ENCODE assay signal across 13 cellular contexts in the genomic region with DNA sequence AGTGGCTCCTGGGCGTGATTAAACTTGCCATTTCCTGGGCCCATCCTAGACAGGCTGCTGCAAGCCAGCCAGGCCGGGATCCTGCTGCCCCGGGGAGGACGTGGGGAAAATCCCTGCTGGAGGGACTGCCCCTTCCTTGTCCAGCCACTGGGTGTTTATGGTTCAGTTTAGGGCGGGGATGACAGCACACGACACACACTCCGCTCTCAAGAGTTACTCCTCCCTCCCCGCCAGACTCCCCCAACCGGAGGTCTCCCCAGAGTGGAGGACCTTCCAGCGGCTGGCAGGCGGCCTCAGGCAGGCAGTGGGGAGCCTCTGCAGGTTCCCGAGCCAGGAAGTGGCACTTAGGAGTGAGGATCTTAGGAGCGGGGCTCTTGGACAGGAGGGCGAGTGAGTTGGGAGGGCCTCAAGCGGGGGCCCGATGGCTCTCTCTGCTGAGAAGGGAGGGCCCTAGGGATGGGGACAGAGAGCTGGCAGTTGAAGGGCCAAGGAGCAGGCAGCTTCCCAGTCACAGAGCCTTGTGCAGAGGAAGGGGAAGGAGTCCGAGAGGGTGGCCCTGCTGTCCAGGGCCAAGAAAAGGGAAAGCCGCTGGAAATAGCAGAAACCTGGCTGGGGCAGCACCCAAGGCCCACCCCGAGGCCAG. TPM values are rescaled to one million over a fixed set of nuclear protein-coding genes. Genes with fewer than 3 reads are reported as not detected.
A peak's percentile ranks its signal among the peaks of the same experiment; 100 is the strongest.
DNase-seq lines count a peak whose midpoint lies in the region; ATAC-seq, FAIRE-seq and TF ChIP-seq lines count a peak whose summit lies in the region.
"Had no signal": no experiment of that assay in that cellular context is flagged by ENCODE, and none has a peak within 500 bp of the region (broad histone marks: within the 10 kb centered on the region; RNA-seq: fewer than 3 reads in every experiment).

No MANE protein-coding gene starts in this region.

- 68% methylated on average over 19 of the region's 19 CpGs for WGBS in HepG2 (ENCODE audit: low lambda C conversion rate)
- WGBS in lower leg skin, 2 donors = 61 to 67% methylated on average over 17 to 18 of the region's 19 CpGs

- no peak overlapping the region for H3K27ac ChIP-seq in HepG2 (ENCODE audit: extremely low read length, insufficient read depth, low read length)
- H3K27ac ChIP-seq: tibial artery had no signal

- H2AFZ ChIP-seq in HepG2 (ENCODE audit: low read length) = no peak overlapping the region
- H2AFZ ChIP-seq: GM23338 had no signal

- TF ChIP-seq RAD21 in HepG2 (CRISPR knock-in tag; IDR thresholded peaks at IDR 0.05) = no peak

- ATAC-seq in HepG2 = peak; percentile 7; the same call in 2 of the 3 replicates
- ATAC-seq: GM23338 had no signal

- TF ChIP-seq CTCF in CD14-positive monocyte (IDR thresholded peaks at IDR 0.05) (no peak), HepG2 (CRISPR knock-in tag; IDR thresholded peaks at IDR 0.05) (no peak), lower leg skin (IDR thresholded peaks at IDR 0.05) (no peak)

- intact Hi-C loops in CD14-positive monocyte (cut with micrococcal nuclease) (loop anchor here in 1 of 2 donors (5.0 kb wide), 1 partner anchor 32 kb away; the partner anchor contains the start of gene CAPN10), HepG2 (cut with micrococcal nuclease; ENCODE audit: unreplicated experiment) (no loop called here), lower leg skin (cut with DNase I; ENCODE audit: low total_unique reads) (no loop called here)
- intact Hi-C loops in activated T-helper 1 cell treated with anti-CD3 and anti-CD28 coated beads, Interleukin-12 subunit alpha, Interleukin-12 subunit beta, Interleukin-2, Interleukin-4 antibody, amounts not matched to agents 30 ng/mL and 10 ng/mL and 1 ng/mL, durations not matched to agents 14 hours and 24 hours and 36 hours (cut with micrococcal nuclease) = loop anchor here (5.0 kb wide), 2 partner anchors 38 to 107 kb away; no protein-coding TSS in a partner anchor

- H3K27me3 ChIP-seq in HepG2 (ENCODE audit: control insufficient read depth in 1 of 2, insufficient read depth in 2 of 2, low read length in 2 of 2) = no peaks in the 10 kb centered on the region; a peak in 1 of 5 replicates
- H3K27me3 ChIP-seq: tibial artery had no signal

- CTCF ChIA-PET in HepG2 (lab: Yijun Ruan, JAX; ENCODE audit: low intra/inter-chr PET ratio, low total read pairs) = no interaction called here

- H3K4me1 ChIP-seq in HepG2 (ENCODE audit: insufficient read depth, low read length) = peaks cover 7% of the 10 kb centered on the region
- H3K4me1 ChIP-seq: tibial artery had no signal

- TF ChIP-seq EP300 in HepG2 (IDR thresholded peaks at IDR 0.05; ENCODE audit: low read depth in 2 of 2, low read length in 2 of 2) = no peak
- no peak for TF ChIP-seq EP300 in HepG2 (CRISPR knock-in tag; IDR thresholded peaks at IDR 0.05; ENCODE audit: borderline replicate concordance)

- peaks cover 21 to 51% of the 10 kb centered on the region in 2 experiments for H3K36me3 ChIP-seq in HepG2 (replicated peaks in 1 of 2; ENCODE audit: control insufficient read depth in 1 of 2, insufficient read depth in 2 of 2, low read length in 2 of 2)

- no peak for TF ChIP-seq POLR2A in HepG2 (IDR thresholded peaks at IDR 0.05; ENCODE audit: insufficient read depth in 1 of 2, low read depth in 2 of 2, low read length in 2 of 2)
- no peak for TF ChIP-seq POLR2A in lower leg skin (IDR thresholded peaks at IDR 0.05)

- no peaks in the 10 kb centered on the region for H3K79me2 ChIP-seq in HepG2 (ENCODE audit: insufficient read depth, low read length)

- peaks cover 22% of the 10 kb centered on the region for H3K9me3 ChIP-seq in HepG2 (ENCODE audit: low read length)
- H3K9me3 ChIP-seq: tibial artery had no signal

- no peak overlapping the region for H3K9ac ChIP-seq in HepG2 (ENCODE audit: insufficient read depth, low read depth, low read length)

- no peaks in the 10 kb centered on the region; the same call in 1 of the 2 replicates for H4K20me1 ChIP-seq in HepG2 (ENCODE audit: insufficient read depth, low read length)

- peak; percentile 41 for DNase-seq in CD14-positive monocyte (ENCODE audit: low spot score)
- DNase-seq in DMS79 treated with DMSO at 0.1 percent for 48 hours (lab: John Stamatoyannopoulos, UW) = peak; percentile 38
- DNase-seq in activated T-helper 1 cell treated with anti-CD3 and anti-CD28 coated beads, Interleukin-12 subunit alpha, Interleukin-12 subunit beta, Interleukin-2, Interleukin-4 antibody, amounts not matched to agents 30 ng/mL and 10 ng/mL and 1 ng/mL, durations not matched to agents 14 hours and 24 hours and 36 hours (ENCODE audit: low spot score) = no peak
- no peak for DNase-seq in HepG2 (ENCODE audit: low spot score)
- DNase-seq in effector CD8-positive, alpha-beta T cell (lab: John Stamatoyannopoulos, UW) = no peak
- no peak for DNase-seq in DMS 273 treated with DMSO at 0.1 percent for 48 hours (lab: John Stamatoyannopoulos, UW)
- no peak for DNase-seq in lower leg skin (ENCODE audit: low spot score in 2 of 2)
- no peak for DNase-seq in middle frontal gyrus (ENCODE audit: extremely low spot score, low spot score)
- DNase-seq: COR-L47, NCI-H1105 treated with DMSO at 0.1 percent for 48 hours, NCI-H524 had no signal

- no peak overlapping the region for H3K4me3 Mint-ChIP-seq in CD14-positive monocyte
- no peak overlapping the region for H3K4me3 Mint-ChIP-seq in activated T-helper 1 cell treated with anti-CD3 and anti-CD28 coated beads, Interleukin-12 subunit alpha, Interleukin-12 subunit beta, Interleukin-2, Interleukin-4 antibody, amounts not matched to agents 30 ng/mL and 10 ng/mL and 1 ng/mL, durations not matched to agents 14 hours and 24 hours and 36 hours
- H3K4me3 Mint-ChIP-seq: GM23338 had no signal

- peak overlapping the region in 3 of 7 donors; percentile 26 to 63 (median 60) for H3K27ac Mint-ChIP-seq in CD14-positive monocyte
- H3K27ac Mint-ChIP-seq in activated T-helper 1 cell treated with anti-CD3 and anti-CD28 coated beads, Interleukin-12 subunit alpha, Interleukin-12 subunit beta, Interleukin-2, Interleukin-4 antibody, amounts not matched to agents 30 ng/mL and 10 ng/mL and 1 ng/mL, durations not matched to agents 14 hours and 24 hours and 36 hours = peak overlapping the region; percentile 46
- H3K27ac Mint-ChIP-seq: GM23338 had no signal

- H3K4me3 ChIP-seq in HepG2 (replicated peaks in 1 of 3; ENCODE audit: insufficient read depth in 1 of 3, low read depth in 2 of 3, low read length in 3 of 3) = no peak overlapping the region
- no peak overlapping the region for H3K4me3 ChIP-seq in lower leg skin (ENCODE audit: low read depth, poor library complexity, severe bottlenecking)
- H3K4me3 ChIP-seq: GM23338, tibial artery had no signal

- no TSS peak for BruUV-seq in HepG2 (replicated peaks; lab: Mats Ljungman, UMichigan)

- peaks cover 0 to 10% (median 3%) of the 10 kb centered on the region in 7 donors for H3K9me3 Mint-ChIP-seq in CD14-positive monocyte
- H3K9me3 Mint-ChIP-seq in activated T-helper 1 cell treated with anti-CD3 and anti-CD28 coated beads, Interleukin-12 subunit alpha, Interleukin-12 subunit beta, Interleukin-2, Interleukin-4 antibody, amounts not matched to agents 30 ng/mL and 10 ng/mL and 1 ng/mL, durations not matched to agents 14 hours and 24 hours and 36 hours = peaks cover 12% of the 10 kb centered on the region

- H3K27me3 Mint-ChIP-seq in CD14-positive monocyte (ENCODE audit: low read depth in 3 of 3) = no peaks in the 10 kb centered on the region
- no peaks in the 10 kb centered on the region for H3K27me3 Mint-ChIP-seq in activated T-helper 1 cell treated with anti-CD3 and anti-CD28 coated beads, Interleukin-12 subunit alpha, Interleukin-12 subunit beta, Interleukin-2, Interleukin-4 antibody, amounts not matched to agents 30 ng/mL and 10 ng/mL and 1 ng/mL, durations not matched to agents 14 hours and 24 hours and 36 hours (ENCODE audit: insufficient read depth)

- H3K4me2 ChIP-seq in HepG2 (ENCODE audit: low read depth, low read length) = no peak overlapping the region
- H3K4me2 ChIP-seq: GM23338 had no signal

- H3K36me3 Mint-ChIP-seq in CD14-positive monocyte = peaks cover 2 to 8% of the 10 kb centered on the region in 2 donors
- H3K36me3 Mint-ChIP-seq in activated T-helper 1 cell treated with anti-CD3 and anti-CD28 coated beads, Interleukin-12 subunit alpha, Interleukin-12 subunit beta, Interleukin-2, Interleukin-4 antibody, amounts not matched to agents 30 ng/mL and 10 ng/mL and 1 ng/mL, durations not matched to agents 14 hours and 24 hours and 36 hours (ENCODE audit: low read depth) = peaks cover 35% of the 10 kb centered on the region

- in situ Hi-C loops in HepG2 (cut with HindIII; ENCODE audit: extremely low pct_ligation_motif_present, low pct_unique_long_range_greater_than_20kb) = no loop called here

- FAIRE-seq in HepG2 (lab: Jason Lieb, UNC) = no peak

- POLR2A ChIA-PET in HepG2 (lab: Yijun Ruan, JAX) = no interaction called here

- H3K4me1 Mint-ChIP-seq in CD14-positive monocyte = peaks cover 53% of the 10 kb centered on the region
- peaks cover 53% of the 10 kb centered on the region for H3K4me1 Mint-ChIP-seq in activated T-helper 1 cell treated with anti-CD3 and anti-CD28 coated beads, Interleukin-12 subunit alpha, Interleukin-12 subunit beta, Interleukin-2, Interleukin-4 antibody, amounts not matched to agents 30 ng/mL and 10 ng/mL and 1 ng/mL, durations not matched to agents 14 hours and 24 hours and 36 hours (ENCODE audit: low read depth)

RNA-seq across cellular contexts. Expression of gene GPR35, which starts 5.7 kb away (rescaled TPM):
- 10 to 100 TPM; 30.6 to 36.3 TPM for polyA plus RNA-seq in CD14-positive monocyte
- 7.6 and 8.2 TPM in 2 replicates for total RNA-seq in activated T-helper 1 cell treated with anti-CD3 and anti-CD28 coated beads, Interleukin-12 subunit alpha, Interleukin-12 subunit beta, Interleukin-2, Interleukin-4 antibody, amounts not matched to agents 30 ng/mL and 10 ng/mL and 1 ng/mL, durations not matched to agents 14 hours and 24 hours and 36 hours
- total RNA-seq in HepG2 (2016; rRNA removed; fragmentation: Illumina TruSeq; extraction: Trizol) = 21.6 and 27.1 TPM in 2 replicates
- total RNA-seq in HepG2 (2016; cell fraction: cytosol; rRNA removed; fragmentation: Illumina TruSeq; extraction: Trizol; ENCODE audit: low read depth) = 10.2 and 10.8 TPM in 2 replicates
- 21.3 and 26.9 TPM in 2 replicates for total RNA-seq in HepG2 (2016; cell fraction: insoluble cytoplasmic fraction; rRNA removed; fragmentation: Illumina TruSeq; extraction: Trizol)
- 25.5 and 33.7 TPM in 2 replicates for total RNA-seq in HepG2 (2016; cell fraction: membrane; rRNA removed; fragmentation: Illumina TruSeq; extraction: Trizol)
- total RNA-seq in HepG2 (2016; cell fraction: nucleus; rRNA removed; fragmentation: Illumina TruSeq; extraction: Trizol) = 19.4 and 20.1 TPM in 2 replicates
- polyA plus RNA-seq in HepG2 (2011; rRNA removed) = 44.2 and 60.8 TPM in 2 replicates
- 37.9 and 80.2 TPM in 2 replicates for polyA plus RNA-seq in HepG2 (2011; cell fraction: cytosol; rRNA removed)
- 150 and 165 TPM in 2 replicates for polyA plus RNA-seq in HepG2 (2011; cell fraction: nucleus; rRNA removed)
- polyA plus RNA-seq in HepG2 (2012) = 34.0 and 39.9 TPM in 2 replicates
- polyA plus RNA-seq in HepG2 (2016; cell fraction: cytosol; fragmentation: Illumina TruSeq; extraction: Trizol; ENCODE audit: low read depth) = 6.5 and 7.6 TPM in 2 replicates
- 14.4 and 15.8 TPM in 2 replicates for polyA plus RNA-seq in HepG2 (2016; cell fraction: insoluble cytoplasmic fraction; fragmentation: Illumina TruSeq; extraction: Trizol; ENCODE audit: low read depth)
- polyA plus RNA-seq in HepG2 (2016; cell fraction: membrane; fragmentation: Illumina TruSeq; extraction: Trizol; ENCODE audit: low read depth) = 17.8 and 17.9 TPM in 2 replicates
- polyA plus RNA-seq in HepG2 (2016; cell fraction: nucleus; fragmentation: Illumina TruSeq; extraction: Trizol; ENCODE audit: insufficient read depth, low read depth) = 29.6 and 37.8 TPM in 2 replicates
- 0.14 and 219 TPM in 2 replicates for polyA minus RNA-seq in HepG2 (2011; rRNA and poly(A)+ RNA removed; ENCODE audit: low replicate concordance)
- 44.3 and 46.7 TPM in 2 replicates for polyA minus RNA-seq in HepG2 (2011; cell fraction: cytosol; rRNA and poly(A)+ RNA removed)
- polyA minus RNA-seq in HepG2 (2011; cell fraction: nucleus; rRNA and poly(A)+ RNA removed) = 30.9 and 33.3 TPM in 2 replicates
- total RNA-seq in lower leg skin = 1 to 10 TPM; 1.2 to 2.8 (median 2.4) TPM
- total RNA-seq: GM23338 had no signal
- polyA plus RNA-seq: GM23338 had no signal

RNA-seq across cellular contexts. Expression of gene CAPN10, which starts 33.1 kb away (rescaled TPM):
- polyA plus RNA-seq in CD14-positive monocyte (1 to 10 TPM; 7.3 to 7.4 TPM), HepG2 (2011; rRNA removed) (27.6 and 40.7 TPM in 2 replicates)
- total RNA-seq in activated T-helper 1 cell treated with anti-CD3 and anti-CD28 coated beads, Interleukin-12 subunit alpha, Interleukin-12 subunit beta, Interleukin-2, Interleukin-4 antibody, amounts not matched to agents 30 ng/mL and 10 ng/mL and 1 ng/mL, durations not matched to agents 14 hours and 24 hours and 36 hours = 49.8 and 55.4 TPM in 2 replicates
- total RNA-seq in HepG2 (2016; rRNA removed; fragmentation: Illumina TruSeq; extraction: Trizol) (16.5 and 32.4 TPM in 2 replicates), lower leg skin (10 to 100 TPM; 25.6 to 38.0 (median 28.4) TPM)
- 18.3 and 20.3 TPM in 2 replicates for total RNA-seq in HepG2 (2016; cell fraction: cytosol; rRNA removed; fragmentation: Illumina TruSeq; extraction: Trizol; ENCODE audit: low read depth)
- total RNA-seq in HepG2 (2016; cell fraction: insoluble cytoplasmic fraction; rRNA removed; fragmentation: Illumina TruSeq; extraction: Trizol) = 16.1 and 35.0 TPM in 2 replicates
- 28.2 and 28.4 TPM in 2 replicates for total RNA-seq in HepG2 (2016; cell fraction: membrane; rRNA removed; fragmentation: Illumina TruSeq; extraction: Trizol)
- 26.3 and 36.2 TPM in 2 replicates for total RNA-seq in HepG2 (2016; cell fraction: nucleus; rRNA removed; fragmentation: Illumina TruSeq; extraction: Trizol)
- 15.8 and 24.7 TPM in 2 replicates for polyA plus RNA-seq in HepG2 (2011; cell fraction: cytosol; rRNA removed)
- 157 and 173 TPM in 2 replicates for polyA plus RNA-seq in HepG2 (2011; cell fraction: nucleus; rRNA removed)
- polyA plus RNA-seq in HepG2 (2012) = 24.4 and 27.6 TPM in 2 replicates
- 9.1 and 9.4 TPM in 2 replicates for polyA plus RNA-seq in HepG2 (2016; cell fraction: cytosol; fragmentation: Illumina TruSeq; extraction: Trizol; ENCODE audit: low read depth)
- 17.4 and 18.2 TPM in 2 replicates for polyA plus RNA-seq in HepG2 (2016; cell fraction: insoluble cytoplasmic fraction; fragmentation: Illumina TruSeq; extraction: Trizol; ENCODE audit: low read depth)
- 15.5 and 17.2 TPM in 2 replicates for polyA plus RNA-seq in HepG2 (2016; cell fraction: membrane; fragmentation: Illumina TruSeq; extraction: Trizol; ENCODE audit: low read depth)
- 59.4 and 61.4 TPM in 2 replicates for polyA plus RNA-seq in HepG2 (2016; cell fraction: nucleus; fragmentation: Illumina TruSeq; extraction: Trizol; ENCODE audit: insufficient read depth, low read depth)
- polyA minus RNA-seq in HepG2 (2011; rRNA and poly(A)+ RNA removed; ENCODE audit: low replicate concordance) = 11.2 and 33.8 TPM in 2 replicates
- polyA minus RNA-seq in HepG2 (2011; cell fraction: cytosol; rRNA and poly(A)+ RNA removed) = 10.8 TPM in 2 replicates
- polyA minus RNA-seq in HepG2 (2011; cell fraction: nucleus; rRNA and poly(A)+ RNA removed) = 50.0 and 57.6 TPM in 2 replicates

RNA-seq across cellular contexts. Expression of gene RNPEPL1, which starts 51.3 kb away (rescaled TPM):
- polyA plus RNA-seq in CD14-positive monocyte = 10 to 100 TPM; 15.4 to 36.4 TPM
- total RNA-seq in activated T-helper 1 cell treated with anti-CD3 and anti-CD28 coated beads, Interleukin-12 subunit alpha, Interleukin-12 subunit beta, Interleukin-2, Interleukin-4 antibody, amounts not matched to agents 30 ng/mL and 10 ng/mL and 1 ng/mL, durations not matched to agents 14 hours and 24 hours and 36 hours = 61.8 and 62.8 TPM in 2 replicates
- total RNA-seq in HepG2 (2016; rRNA removed; fragmentation: Illumina TruSeq; extraction: Trizol) = 13.0 and 27.6 TPM in 2 replicates
- total RNA-seq in HepG2 (2016; cell fraction: cytosol; rRNA removed; fragmentation: Illumina TruSeq; extraction: Trizol; ENCODE audit: low read depth) = 21.9 and 24.8 TPM in 2 replicates
- total RNA-seq in HepG2 (2016; cell fraction: insoluble cytoplasmic fraction; rRNA removed; fragmentation: Illumina TruSeq; extraction: Trizol) = 12.9 and 23.2 TPM in 2 replicates
- total RNA-seq in HepG2 (2016; cell fraction: membrane; rRNA removed; fragmentation: Illumina TruSeq; extraction: Trizol) = 50.1 and 53.8 TPM in 2 replicates
- total RNA-seq in HepG2 (2016; cell fraction: nucleus; rRNA removed; fragmentation: Illumina TruSeq; extraction: Trizol) = 17.5 and 21.9 TPM in 2 replicates
- polyA plus RNA-seq in HepG2 (2011; rRNA removed) = 18.0 and 28.8 TPM in 2 replicates
- polyA plus RNA-seq in HepG2 (2011; cell fraction: cytosol; rRNA removed) = 20.3 and 26.3 TPM in 2 replicates
- polyA plus RNA-seq in HepG2 (2011; cell fraction: nucleus; rRNA removed) = 94.3 and 114 TPM in 2 replicates
- 37.2 and 56.3 TPM in 2 replicates for polyA plus RNA-seq in HepG2 (2012)
- polyA plus RNA-seq in HepG2 (2016; cell fraction: cytosol; fragmentation: Illumina TruSeq; extraction: Trizol; ENCODE audit: low read depth) = 43.4 and 46.1 TPM in 2 replicates
- 40.1 and 49.6 TPM in 2 replicates for polyA plus RNA-seq in HepG2 (2016; cell fraction: insoluble cytoplasmic fraction; fragmentation: Illumina TruSeq; extraction: Trizol; ENCODE audit: low read depth)
- polyA plus RNA-seq in HepG2 (2016; cell fraction: membrane; fragmentation: Illumina TruSeq; extraction: Trizol; ENCODE audit: low read depth) = 85.0 and 102 TPM in 2 replicates
- polyA plus RNA-seq in HepG2 (2016; cell fraction: nucleus; fragmentation: Illumina TruSeq; extraction: Trizol; ENCODE audit: insufficient read depth, low read depth) = 57.9 and 59.3 TPM in 2 replicates
- 15.3 and 64.5 TPM in 2 replicates for polyA minus RNA-seq in HepG2 (2011; rRNA and poly(A)+ RNA removed; ENCODE audit: low replicate concordance)
- 55.0 and 57.6 TPM in 2 replicates for polyA minus RNA-seq in HepG2 (2011; cell fraction: cytosol; rRNA and poly(A)+ RNA removed)
- 18.6 and 21.0 TPM in 2 replicates for polyA minus RNA-seq in HepG2 (2011; cell fraction: nucleus; rRNA and poly(A)+ RNA removed)
- total RNA-seq in lower leg skin = 10 to 100 TPM; 76.1 to 99.9 (median 78.6) TPM

RNA-seq across cellular contexts. Expression of gene DUSP28, which starts 59.5 kb away (rescaled TPM):
- polyA plus RNA-seq in CD14-positive monocyte = 10 to 100 TPM; 17.1 to 17.7 TPM
- 8.6 and 10.7 TPM in 2 replicates for total RNA-seq in activated T-helper 1 cell treated with anti-CD3 and anti-CD28 coated beads, Interleukin-12 subunit alpha, Interleukin-12 subunit beta, Interleukin-2, Interleukin-4 antibody, amounts not matched to agents 30 ng/mL and 10 ng/mL and 1 ng/mL, durations not matched to agents 14 hours and 24 hours and 36 hours
- total RNA-seq in HepG2 (2016; rRNA removed; fragmentation: Illumina TruSeq; extraction: Trizol) = 2.5 and 5.2 TPM in 2 replicates
- total RNA-seq in HepG2 (2016; cell fraction: cytosol; rRNA removed; fragmentation: Illumina TruSeq; extraction: Trizol; ENCODE audit: low read depth) = 4.5 and 4.9 TPM in 2 replicates
- 2.9 and 5.6 TPM in 2 replicates for total RNA-seq in HepG2 (2016; cell fraction: insoluble cytoplasmic fraction; rRNA removed; fragmentation: Illumina TruSeq; extraction: Trizol)
- 6.2 and 6.3 TPM in 2 replicates for total RNA-seq in HepG2 (2016; cell fraction: membrane; rRNA removed; fragmentation: Illumina TruSeq; extraction: Trizol)
- 7.1 TPM in 2 replicates for total RNA-seq in HepG2 (2016; cell fraction: nucleus; rRNA removed; fragmentation: Illumina TruSeq; extraction: Trizol)
- polyA plus RNA-seq in HepG2 (2011; rRNA removed) = 6.7 and 8.6 TPM in 2 replicates
- polyA plus RNA-seq in HepG2 (2011; cell fraction: cytosol; rRNA removed) = 3.4 and 4.1 TPM in 2 replicates
- 6.6 and 6.7 TPM in 2 replicates for polyA plus RNA-seq in HepG2 (2011; cell fraction: nucleus; rRNA removed)
- polyA plus RNA-seq in HepG2 (2012) = 5.4 and 6.8 TPM in 2 replicates
- polyA plus RNA-seq in HepG2 (2016; cell fraction: cytosol; fragmentation: Illumina TruSeq; extraction: Trizol; ENCODE audit: low read depth) = 4.9 and 6.2 TPM in 2 replicates
- 3.9 and 4.1 TPM in 2 replicates for polyA plus RNA-seq in HepG2 (2016; cell fraction: insoluble cytoplasmic fraction; fragmentation: Illumina TruSeq; extraction: Trizol; ENCODE audit: low read depth)
- polyA plus RNA-seq in HepG2 (2016; cell fraction: membrane; fragmentation: Illumina TruSeq; extraction: Trizol; ENCODE audit: low read depth) = 5.5 and 7.1 TPM in 2 replicates
- 11.1 and 15.5 TPM in 2 replicates for polyA plus RNA-seq in HepG2 (2016; cell fraction: nucleus; fragmentation: Illumina TruSeq; extraction: Trizol; ENCODE audit: insufficient read depth, low read depth)
- polyA minus RNA-seq in HepG2 (2011; rRNA and poly(A)+ RNA removed; ENCODE audit: low replicate concordance) = 2.8 and 4.2 TPM in 2 replicates
- 1.7 and 2.2 TPM in 2 replicates for polyA minus RNA-seq in HepG2 (2011; cell fraction: cytosol; rRNA and poly(A)+ RNA removed)
- polyA minus RNA-seq in HepG2 (2011; cell fraction: nucleus; rRNA and poly(A)+ RNA removed) = 11.5 and 12.3 TPM in 2 replicates
- 1 to 10 TPM; 5.5 to 8.1 (median 7.4) TPM for total RNA-seq in lower leg skin

Comparison
In these comparisons a context has a peak if more than half of its experiments do, and no peak if none do; other contexts are left out.
1. DNase-seq: peak in CD14-positive monocyte (single experiment) and DMS79 treated with DMSO at 0.1 percent for 48 hours (single experiment); none in activated T-helper 1 cell treated with anti-CD3 and anti-CD28 coated beads, Interleukin-12 subunit alpha, Interleukin-12 subunit beta, Interleukin-2, Interleukin-4 antibody, amounts not matched to agents 30 ng/mL and 10 ng/mL and 1 ng/mL, durations not matched to agents 14 hours and 24 hours and 36 hours (single experiment), HepG2 (single experiment), effector CD8-positive, alpha-beta T cell (single experiment), DMS 273 treated with DMSO at 0.1 percent for 48 hours (single experiment), lower leg skin (0 of 2) and middle frontal gyrus (single experiment).